1 cellular context compared by ENCODE assay signal in the genomic region with DNA sequence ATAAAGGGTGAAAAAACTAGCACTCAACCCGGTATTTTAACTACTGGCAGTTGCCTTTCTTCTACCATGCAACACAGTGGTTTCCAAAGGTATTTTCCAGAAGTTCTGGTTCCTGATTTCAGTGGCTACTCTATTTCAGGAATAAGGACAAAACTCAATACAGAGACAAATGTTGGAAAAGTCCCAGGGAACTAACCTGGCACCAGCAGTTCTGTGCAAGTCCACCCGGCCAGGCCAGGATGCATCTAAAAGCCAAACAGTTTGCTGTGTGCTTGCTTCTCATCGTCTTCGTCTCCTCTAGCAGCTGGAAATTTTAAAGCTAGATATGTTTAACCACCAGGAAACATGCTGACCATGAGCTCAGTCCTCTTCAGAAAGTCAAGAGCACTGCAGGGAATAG.
TF ChIP-seq lines count a peak whose summit lies in the region.

No MANE protein-coding gene starts in this region.

TF ChIP-seq in H1, 55 proteins besides CTCF, POLR2A, EP300 and RAD21:
- TF ChIP-seq CREB1 (IDR thresholded peaks at IDR 0.05) (no peak), TCF12 (IDR thresholded peaks at IDR 0.05; ENCODE audit: low read depth, low read length) (no peak), KDM1A (IDR thresholded peaks at IDR 0.05; ENCODE audit: borderline replicate concordance, low read length) (no peak), SIX5 (IDR thresholded peaks at IDR 0.05; ENCODE audit: low read depth, low read length) (no peak), CEBPB (IDR thresholded peaks at IDR 0.05; ENCODE audit: low read depth, low read length) (no peak), BACH1 (IDR thresholded peaks at IDR 0.05; ENCODE audit: low read length) (no peak), EGR1 (IDR thresholded peaks at IDR 0.05; ENCODE audit: borderline replicate concordance, low read depth, low read length) (no peak), CHD2 (IDR thresholded peaks at IDR 0.05; ENCODE audit: low read length) (no peak), HDAC2 (IDR thresholded peaks at IDR 0.05; ENCODE audit: borderline replicate concordance in 1 of 2, low read depth in 2 of 2, low read length in 2 of 2) (no peak), NRF1 (IDR thresholded peaks at IDR 0.05; ENCODE audit: low read depth, low read length) (no peak), SIN3A (conservative IDR thresholded peaks at IDR 0.05 in 1 of 2, IDR thresholded peaks at IDR 0.05 in 1 of 2; ENCODE audit: low read depth in 1 of 2, low read length in 2 of 2) (no peak)
- TF ChIP-seq, protein P1, sequence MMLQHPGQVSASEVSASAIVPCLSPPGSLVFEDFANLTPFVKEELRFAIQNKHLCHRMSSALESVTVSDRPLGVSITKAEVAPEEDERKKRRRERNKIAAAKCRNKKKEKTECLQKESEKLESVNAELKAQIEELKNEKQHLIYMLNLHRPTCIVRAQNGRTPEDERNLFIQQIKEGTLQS (IDR thresholded peaks at IDR 0.05; ENCODE audit: insufficient read depth, low read depth, low read length) = no peak
